In the genomic region with DNA sequence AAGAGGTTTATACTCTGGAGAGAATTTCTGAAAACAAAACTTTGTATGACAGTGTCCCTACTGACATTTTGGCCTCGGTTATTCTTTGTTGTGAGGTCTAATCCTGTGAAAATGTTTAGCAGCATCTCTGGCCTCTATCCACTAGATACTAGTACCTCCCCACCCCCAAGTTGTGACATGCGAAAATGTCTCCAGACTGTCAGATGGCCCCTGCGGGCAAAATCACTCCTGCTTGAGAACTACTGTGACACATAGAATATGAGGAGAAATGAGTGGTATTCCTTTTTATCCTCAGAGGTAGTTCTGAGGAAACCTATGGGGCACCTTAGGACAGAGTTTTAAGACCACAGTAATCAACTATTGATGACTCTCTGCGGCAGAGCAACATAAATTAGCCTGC, we compare ENCODE assay signal across 31 cellular contexts.
A peak's percentile ranks its signal among the peaks of the same experiment; 100 is the strongest.
DNase-seq lines count a peak whose midpoint lies in the region; ATAC-seq lines count a peak whose summit lies in the region.
"Had no signal": no experiment of that assay in that cellular context is flagged by ENCODE, and none has a peak within 500 bp of the region (broad histone marks: within the 10 kb centered on the region; RNA-seq: fewer than 3 reads in every experiment).

No MANE protein-coding gene starts in this region.

- H2AFZ ChIP-seq in trophoblast cell (ENCODE audit: insufficient read depth, low read length, poor library complexity): no peak overlapping the region

- no peaks in the 10 kb centered on the region for H3K4me1 ChIP-seq in mesendoderm (ENCODE audit: control insufficient read depth, low read depth, low read length)
- H3K4me1 ChIP-seq in trophoblast cell (ENCODE audit: control insufficient read depth in 1 of 2, insufficient read depth in 2 of 2, low read length in 2 of 2): no peaks in the 10 kb centered on the region
- H3K4me1 ChIP-seq: A549, BLaER1, Caco-2 had no signal

- no peak overlapping the region for H4K91ac ChIP-seq in trophoblast cell (ENCODE audit: low read depth, low read length)

- H3K36me3 Mint-ChIP-seq in stimulated activated effector memory CD8-positive, alpha-beta T cell treated with anti-CD3 and anti-CD28 coated beads, Interleukin-12 subunit alpha, Interleukin-12 subunit beta, amount 100 ng/mL, for 72 hours: no peaks in the 10 kb centered on the region
- H3K36me3 Mint-ChIP-seq: CD14-positive monocyte; CD4-positive, alpha-beta memory T cell; CD4-positive, CD25-positive, alpha-beta regulatory T cell; CD8-positive, alpha-beta T cell had no signal

- H3K4ac ChIP-seq in mesendoderm (ENCODE audit: low read depth, low read length): no peak overlapping the region
- no peak overlapping the region for H3K4ac ChIP-seq in trophoblast cell (ENCODE audit: low read depth, low read length)

- no CpG with 5 or more reads among the region's 4 CpGs for WGBS in mesendoderm (ENCODE audit: extremely low coverage, insufficient coverage, low lambda C conversion rate)
- WGBS in trophoblast cell (ENCODE audit: extremely low coverage, insufficient coverage, insufficient read length): no CpG with 5 or more reads among the region's 4 CpGs

- H3K27ac Mint-ChIP-seq in stimulated activated effector memory CD8-positive, alpha-beta T cell treated with anti-CD3 and anti-CD28 coated beads, Interleukin-12 subunit alpha, Interleukin-12 subunit beta, amount 100 ng/mL, for 72 hours: no peak overlapping the region
- H3K27ac Mint-ChIP-seq: B cell; CD14-positive monocyte; CD4-positive, alpha-beta memory T cell; CD4-positive, alpha-beta T cell; CD4-positive, CD25-positive, alpha-beta regulatory T cell; CD8-positive, alpha-beta memory T cell; CD8-positive, alpha-beta T cell had no signal

- no peaks in the 10 kb centered on the region for H3K79me2 ChIP-seq in mesendoderm (ENCODE audit: control insufficient read depth, insufficient read depth, low read length)
- H3K79me2 ChIP-seq in trophoblast cell (ENCODE audit: control insufficient read depth, insufficient read depth, low read length, poor library complexity): no peaks in the 10 kb centered on the region

- no peaks in the 10 kb centered on the region for H3K9me3 Mint-ChIP-seq in stimulated activated effector memory CD8-positive, alpha-beta T cell treated with anti-CD3 and anti-CD28 coated beads, Interleukin-12 subunit alpha, Interleukin-12 subunit beta, amount 100 ng/mL, for 72 hours
- H3K9me3 Mint-ChIP-seq: CD14-positive monocyte; CD4-positive, alpha-beta T cell had no signal

- no peak overlapping the region for H2BK12ac ChIP-seq in trophoblast cell (ENCODE audit: low read length)

- no peaks in the 10 kb centered on the region for H3K36me3 ChIP-seq in mesendoderm (ENCODE audit: control insufficient read depth, insufficient read depth, low read length)
- H3K36me3 ChIP-seq in trophoblast cell (ENCODE audit: control insufficient read depth in 1 of 2, insufficient read depth in 2 of 2, low read length in 2 of 2): no peaks in the 10 kb centered on the region
- H3K36me3 ChIP-seq: BLaER1; BLaER1 treated with 17β-estradiol and CSF1 and Interleukin-3, amounts not matched to agents 10 nM and 100 nM had no signal

- no peak overlapping the region for H3K18ac ChIP-seq in mesendoderm (ENCODE audit: low read length)
- H3K18ac ChIP-seq in trophoblast cell (ENCODE audit: low read length): no peak overlapping the region

- H3K4me3 ChIP-seq in mesendoderm (ENCODE audit: low read length): no peak overlapping the region
- H3K4me3 ChIP-seq in trophoblast cell (ENCODE audit: low read depth, low read length): no peak overlapping the region
- H3K4me3 ChIP-seq: A549; BLaER1; BLaER1 treated with 17β-estradiol and CSF1 and Interleukin-3, amounts not matched to agents 10 nM and 100 nM had no signal

- H3K4me2 ChIP-seq in mesendoderm (ENCODE audit: low read length) (no peak overlapping the region), trophoblast cell (ENCODE audit: low read length) (no peak overlapping the region)
- H3K4me2 ChIP-seq: A549; BLaER1; BLaER1 treated with 17β-estradiol and CSF1 and Interleukin-3, amounts not matched to agents 10 nM and 100 nM had no signal

- no peak overlapping the region for H4K12ac ChIP-seq in trophoblast cell (ENCODE audit: low read depth, low read length)

- H3K27me3 ChIP-seq in mesendoderm (ENCODE audit: insufficient read depth, low read length, poor library complexity): no peaks in the 10 kb centered on the region
- no peaks in the 10 kb centered on the region for H3K27me3 ChIP-seq in trophoblast cell (ENCODE audit: insufficient read depth, low read length)
- H3K27me3 ChIP-seq: BE2C; BLaER1; BLaER1 treated with 17β-estradiol and CSF1 and Interleukin-3, amounts not matched to agents 10 nM and 100 nM had no signal

- no peak overlapping the region for H2BK120ac ChIP-seq in mesendoderm (ENCODE audit: low read depth, low read length)
- H2BK120ac ChIP-seq in trophoblast cell (ENCODE audit: insufficient read depth, low read length, poor library complexity): no peak overlapping the region

- no peak for ATAC-seq in stimulated activated effector memory CD8-positive, alpha-beta T cell treated with anti-CD3 and anti-CD28 coated beads, Interleukin-12 subunit alpha, Interleukin-12 subunit beta, amount 100 ng/mL, for 72 hours
- ATAC-seq in GM18858 (IDR thresholded peaks at IDR 0.05; ENCODE audit: unreplicated experiment): no peak
- ATAC-seq: A549; CD8-positive, alpha-beta T cell had no signal

- H3K56ac ChIP-seq in mesendoderm (ENCODE audit: low read length): no peak overlapping the region

- H4K8ac ChIP-seq in mesendoderm (ENCODE audit: low read depth, low read length) (no peak overlapping the region), trophoblast cell (ENCODE audit: low read depth, low read length) (no peak overlapping the region)

- no peak overlapping the region for H2BK5ac ChIP-seq in mesendoderm (ENCODE audit: low read length)
- no peak overlapping the region for H2BK5ac ChIP-seq in trophoblast cell (ENCODE audit: low read depth, low read length, poor library complexity)

- H2AK5ac ChIP-seq in mesendoderm (ENCODE audit: low read length): no peak overlapping the region
- H2AK5ac ChIP-seq in trophoblast cell (ENCODE audit: low read length): no peak overlapping the region

- H3K23ac ChIP-seq in mesendoderm (ENCODE audit: low read length) (no peak overlapping the region), trophoblast cell (ENCODE audit: low read length) (no peak overlapping the region)

- H2BK15ac ChIP-seq in mesendoderm (replicated peaks; ENCODE audit: low read depth): no peak overlapping the region

- H4K5ac ChIP-seq in mesendoderm (ENCODE audit: low read length): no peak overlapping the region

- H3K4me3 Mint-ChIP-seq in stimulated activated effector memory CD8-positive, alpha-beta T cell treated with anti-CD3 and anti-CD28 coated beads, Interleukin-12 subunit alpha, Interleukin-12 subunit beta, amount 100 ng/mL, for 72 hours: no peak overlapping the region
- H3K4me3 Mint-ChIP-seq: B cell; CD14-positive monocyte; CD4-positive, alpha-beta memory T cell; CD4-positive, alpha-beta T cell; CD4-positive, CD25-positive, alpha-beta regulatory T cell; CD8-positive, alpha-beta memory T cell; CD8-positive, alpha-beta T cell had no signal

- H3K27ac ChIP-seq in mesendoderm (ENCODE audit: low read depth, low read length) (no peak overlapping the region), trophoblast cell (ENCODE audit: low read depth, low read length) (no peak overlapping the region)
- H3K27ac ChIP-seq: 22Rv1; A549; BLaER1; BLaER1 treated with 17β-estradiol and CSF1 and Interleukin-3, amounts not matched to agents 10 nM and 100 nM; C4-2B had no signal

- no peaks in the 10 kb centered on the region for H3K4me1 Mint-ChIP-seq in stimulated activated effector memory CD8-positive, alpha-beta T cell treated with anti-CD3 and anti-CD28 coated beads, Interleukin-12 subunit alpha, Interleukin-12 subunit beta, amount 100 ng/mL, for 72 hours
- H3K4me1 Mint-ChIP-seq: B cell; CD14-positive monocyte; CD4-positive, alpha-beta memory T cell; CD4-positive, CD25-positive, alpha-beta regulatory T cell; CD8-positive, alpha-beta memory T cell had no signal

- H3K9me3 ChIP-seq in trophoblast cell (ENCODE audit: insufficient read depth, low read depth, low read length): no peaks in the 10 kb centered on the region
- H3K9me3 ChIP-seq: A549; BE2C; BLaER1; BLaER1 treated with 17β-estradiol and CSF1 and Interleukin-3, amounts not matched to agents 10 nM and 100 nM; Caco-2 had no signal

- no peak overlapping the region for H3K14ac ChIP-seq in trophoblast cell (ENCODE audit: low read length)

- H3K79me1 ChIP-seq in mesendoderm (ENCODE audit: low read length) (no peaks in the 10 kb centered on the region), trophoblast cell (ENCODE audit: low read length) (no peaks in the 10 kb centered on the region)

- peak; percentile 10 for DNase-seq in mesendoderm
- peak; percentile 50 to 67 for DNase-seq in trophoblast cell
- no peak for DNase-seq in stimulated activated effector memory CD8-positive, alpha-beta T cell treated with anti-CD3 and anti-CD28 coated beads, Interleukin-12 subunit alpha, Interleukin-12 subunit beta, amount 100 ng/mL, for 72 hours (ENCODE audit: low spot score in 2 of 2)
- DNase-seq: 8988T; ACHN; AML-193; BE2C; C1 segment of cervical spinal cord; Caco-2; Calu3; CD4-positive, alpha-beta memory T cell; CD4-positive, alpha-beta T cell; CD4-positive, CD25-positive, alpha-beta regulatory T cell; CD8-positive, alpha-beta memory T cell; CD8-positive, alpha-beta T cell; COR-L47; DMS 273 treated with DMSO at 0.1 percent for 48 hours; DMS153; DMS53; DMS79; DMS79 treated with DMSO at 0.1 percent for 48 hours; DND-41; EL had no signal

- H3K9ac ChIP-seq in mesendoderm (ENCODE audit: low read length) (no peak overlapping the region), trophoblast cell (ENCODE audit: low read length) (no peak overlapping the region)
- H3K9ac ChIP-seq: BLaER1; BLaER1 treated with 17β-estradiol and CSF1 and Interleukin-3, amounts not matched to agents 10 nM and 100 nM had no signal

Comparison
In these comparisons a context has a peak if more than half of its experiments do, and no peak if none do; other contexts are left out.
1. DNase-seq: peak in mesendoderm (single experiment) and trophoblast cell (2 of 2); none in stimulated activated effector memory CD8-positive, alpha-beta T cell treated with anti-CD3 and anti-CD28 coated beads, Interleukin-12 subunit alpha, Interleukin-12 subunit beta, amount 100 ng/mL, for 72 hours (0 of 2).